Comparison of ENCODE assay signal across 13 cellular contexts in the genomic region with DNA sequence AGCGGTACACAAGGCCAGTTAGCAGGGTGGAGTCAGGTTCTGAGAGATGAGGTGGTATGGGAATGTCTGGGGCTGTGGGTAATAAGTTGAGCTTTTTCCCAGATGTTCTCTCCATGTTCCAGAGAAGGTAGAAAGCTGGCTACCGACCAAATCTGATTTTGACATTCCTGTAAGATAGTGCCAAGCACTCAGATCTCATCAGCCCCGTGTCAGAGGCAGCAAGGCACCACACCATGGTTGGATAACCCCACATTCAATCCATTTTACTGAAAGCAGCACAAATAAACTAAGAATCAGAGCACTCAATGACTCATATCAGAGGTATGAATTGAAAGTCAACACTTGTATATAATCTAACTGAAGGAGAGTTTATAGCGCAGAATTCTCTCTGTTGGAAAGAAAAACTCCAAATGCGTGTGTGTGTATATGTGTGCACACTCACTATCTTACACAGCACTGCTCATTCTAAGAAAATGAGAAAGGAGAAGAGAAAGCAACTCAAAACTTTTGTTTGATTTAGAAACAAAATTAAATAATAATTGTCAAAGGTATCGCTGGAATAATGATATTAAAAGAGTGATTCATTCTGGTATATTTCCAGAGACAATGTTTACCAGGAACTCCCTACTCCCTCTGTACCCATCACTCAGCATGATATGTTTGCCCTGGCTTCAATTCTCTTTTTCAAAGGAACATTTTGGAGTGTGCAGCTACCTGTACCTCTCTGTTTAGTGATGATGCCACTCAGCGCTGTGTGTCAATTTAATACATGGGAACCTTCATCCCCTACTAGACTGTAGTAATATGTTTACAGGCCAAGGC.
DNase-seq lines count a peak whose midpoint lies in the region; ATAC-seq and TF ChIP-seq lines count a peak whose summit lies in the region.
"Had no signal": no experiment of that assay in that cellular context is flagged by ENCODE, and none has a peak within 500 bp of the region (broad histone marks: within the 10 kb centered on the region; RNA-seq: fewer than 3 reads in every experiment).

No MANE protein-coding gene starts in this region.

- DNase-seq in AG04449 (ENCODE audit: low read depth, low spot score): peak; percentile 12
- peak; percentile 88 for DNase-seq in kidney glomerular epithelial cell (lab: John Stamatoyannopoulos, UW)
- no peak for DNase-seq in effector CD8-positive, alpha-beta T cell (lab: John Stamatoyannopoulos, UW)
- DNase-seq in HK-2 (ENCODE audit: unreplicated experiment): no peak
- DNase-seq in NCI-H82 (lab: John Stamatoyannopoulos, UW): no peak
- no peak for DNase-seq in retina
- DNase-seq: CD4-positive, alpha-beta T cell; glutamatergic neuron; NCI-H526 had no signal

- peaks cover 5% of the 10 kb centered on the region for H3K9me3 Mint-ChIP-seq in activated T-helper 17 cell treated with anti-CD3 and anti-CD28 coated beads, Interleukin-2, amount 50 U/mL, for 72 hours
- H3K9me3 Mint-ChIP-seq: CD4-positive, alpha-beta T cell; central memory CD8-positive, alpha-beta T cell had no signal

- no peak overlapping the region for H3K4me3 ChIP-seq in AG04449 (ENCODE audit: low read depth, low read length)

- no peak overlapping the region for H3K4me3 Mint-ChIP-seq in activated T-helper 17 cell treated with anti-CD3 and anti-CD28 coated beads, Interleukin-2, amount 50 U/mL, for 72 hours
- H3K4me3 Mint-ChIP-seq: CD4-positive, alpha-beta T cell; central memory CD8-positive, alpha-beta T cell; stimulated activated memory B cell treated with anti-CD40 and anti-IgM and Interleukin-4, amounts not matched to agents 10 μg/mL and 1 μg/mL and 100 μg/mL, for 72 hours had no signal

- POLR2A ChIA-PET in AG04449 (lab: Yijun Ruan, JAX): interaction anchor here (0.7 kb wide), 1 partner anchor 376 kb away, joined by 3 read pairs; no protein-coding TSS in a partner anchor

- ATAC-seq in HG02610 (IDR thresholded peaks at IDR 0.05; ENCODE audit: unreplicated experiment): peak; percentile 31
- peak; percentile 48 for ATAC-seq in activated T-helper 17 cell treated with anti-CD3 and anti-CD28 coated beads, Interleukin-2, amount 50 U/mL, for 72 hours (replicated peaks)
- ATAC-seq: stimulated activated memory B cell treated with anti-CD40 and anti-IgM and Interleukin-4, amounts not matched to agents 10 μg/mL and 1 μg/mL and 100 μg/mL, for 72 hours had no signal

- H3K4me1 Mint-ChIP-seq in activated T-helper 17 cell treated with anti-CD3 and anti-CD28 coated beads, Interleukin-2, amount 50 U/mL, for 72 hours: peaks cover 76% of the 10 kb centered on the region

- CTCF ChIA-PET in AG04449 (lab: Yijun Ruan, JAX): no interaction called here

- H3K27ac Mint-ChIP-seq in activated T-helper 17 cell treated with anti-CD3 and anti-CD28 coated beads, Interleukin-2, amount 50 U/mL, for 72 hours: no peak overlapping the region
- H3K27ac Mint-ChIP-seq: CD4-positive, alpha-beta T cell; stimulated activated memory B cell treated with anti-CD40 and anti-IgM and Interleukin-4, amounts not matched to agents 10 μg/mL and 1 μg/mL and 100 μg/mL, for 72 hours had no signal

- no peak for TF ChIP-seq CTCF in AG04449 (IDR thresholded peaks at IDR 0.05; ENCODE audit: insufficient read depth, low read length, missing control alignments)

- peaks cover 17% of the 10 kb centered on the region for H3K36me3 Mint-ChIP-seq in activated T-helper 17 cell treated with anti-CD3 and anti-CD28 coated beads, Interleukin-2, amount 50 U/mL, for 72 hours (ENCODE audit: low read depth)

- peaks cover 4% of the 10 kb centered on the region for H3K27me3 Mint-ChIP-seq in activated T-helper 17 cell treated with anti-CD3 and anti-CD28 coated beads, Interleukin-2, amount 50 U/mL, for 72 hours
- H3K27me3 Mint-ChIP-seq: CD4-positive, alpha-beta T cell; central memory CD8-positive, alpha-beta T cell had no signal

Comparison
In these comparisons a context has a peak if more than half of its experiments do, and no peak if none do; other contexts are left out.
1. DNase-seq: peak in AG04449 (single experiment) and kidney glomerular epithelial cell (single experiment); none in effector CD8-positive, alpha-beta T cell (single experiment), HK-2 (single experiment), NCI-H82 (single experiment) and retina (single experiment).